In genomic region chr10:115432188-115432819, GRCh38 we compare ENCODE assay signal across 9 cellular contexts.
DNase-seq lines count a peak whose midpoint lies in the region; ATAC-seq and TF ChIP-seq lines count a peak whose summit lies in the region.
"Had no signal": no experiment of that assay in that cellular context is flagged by ENCODE, and none has a peak within 500 bp of the region (broad histone marks: within the 10 kb centered on the region; RNA-seq: fewer than 3 reads in every experiment).

No MANE protein-coding gene starts in this region.

- no peak overlapping the region for H3K27ac ChIP-seq in ascending aorta

- H3K9me3 ChIP-seq in ascending aorta = no peaks in the 10 kb centered on the region

- ATAC-seq in sciatic nerve (no peak), HG02798 (IDR thresholded peaks at IDR 0.05; ENCODE audit: poor library complexity, unreplicated experiment) (no peak)

- H3K27me3 ChIP-seq in ascending aorta = no peaks in the 10 kb centered on the region

- no peak overlapping the region for H3K4me3 ChIP-seq in ascending aorta

- H3K4me1 ChIP-seq in ascending aorta = no peaks in the 10 kb centered on the region

- intact Hi-C loops in ascending aorta (cut with DNase I) = no loop called here
- intact Hi-C loops in sciatic nerve (cut with DNase I) = no loop called here

- peak in 2 of 3 experiments; percentile 10 to 14 for TF ChIP-seq CTCF in ascending aorta (IDR thresholded peaks at IDR 0.05)

- DNase-seq in EH (ENCODE audit: low read depth) (peak; percentile 7), LHCN-M2 (ENCODE audit: low read depth) (peak; percentile 66), ascending aorta (ENCODE audit: low spot score in 2 of 2) (no peak), myocyte (ENCODE audit: low read depth) (peak; percentile 61), sciatic nerve (ENCODE audit: low spot score) (no peak), T-helper 1 cell (no peak), activated gamma-delta T cell (lab: John Stamatoyannopoulos, UW) (no peak)
- DNase-seq: KG1 had no signal

- H3K36me3 ChIP-seq in ascending aorta = no peaks in the 10 kb centered on the region

Comparison
In these comparisons a context has a peak if more than half of its experiments do, and no peak if none do; other contexts are left out.
1. DNase-seq: peak in EH (single experiment), LHCN-M2 (single experiment) and myocyte (single experiment); none in ascending aorta (0 of 2), sciatic nerve (single experiment), T-helper 1 cell (0 of 5) and activated gamma-delta T cell (single experiment).